Comparison of ENCODE assay signal across 11 cellular contexts in genomic region chr2:68772109-68772508, GRCh38. TPM values are rescaled to one million over a fixed set of nuclear protein-coding genes. Genes with fewer than 3 reads are reported as not detected.
A peak's percentile ranks its signal among the peaks of the same experiment; 100 is the strongest.
DNase-seq lines count a peak whose midpoint lies in the region; ATAC-seq and TF ChIP-seq lines count a peak whose summit lies in the region.
"Had no signal": no experiment of that assay in that cellular context is flagged by ENCODE, and none has a peak within 500 bp of the region (broad histone marks: within the 10 kb centered on the region; RNA-seq: fewer than 3 reads in every experiment).

No MANE protein-coding gene starts in this region.

- H3K4me1 Mint-ChIP-seq in CD4-positive, CD25-positive, alpha-beta regulatory T cell = peaks cover 54 to 98% (median 90%) of the 10 kb centered on the region in 4 donors

- H3K36me3 ChIP-seq in CD4-positive, CD25-positive, alpha-beta regulatory T cell (ENCODE audit: control insufficient read depth, insufficient read depth, low read length) = peaks cover 23% of the 10 kb centered on the region
- H3K36me3 ChIP-seq in neutrophil = peaks cover 8% of the 10 kb centered on the region
- H3K36me3 ChIP-seq: gastroesophageal sphincter had no signal

- H3K9me3 ChIP-seq in CD4-positive, CD25-positive, alpha-beta regulatory T cell (ENCODE audit: control insufficient read depth in 2 of 2, low read length in 2 of 2) = no peaks in the 10 kb centered on the region
- H3K9me3 ChIP-seq in neutrophil = no peaks in the 10 kb centered on the region
- H3K9me3 ChIP-seq: gastroesophageal sphincter had no signal

- TF ChIP-seq CTCF in HL-60 (IDR thresholded peaks at IDR 0.05; ENCODE audit: insufficient read depth, low read length) (no peak), neutrophil (IDR thresholded peaks at IDR 0.05) (no peak)

- peak overlapping the region; percentile 75 to 91 (median 90) for H3K4me3 Mint-ChIP-seq in CD4-positive, CD25-positive, alpha-beta regulatory T cell
- H3K4me3 Mint-ChIP-seq: endodermal cell had no signal

- peak overlapping the region; percentile 88 for H3K4me3 ChIP-seq in CD4-positive, CD25-positive, alpha-beta regulatory T cell (ENCODE audit: low read depth, low read length)
- H3K4me3 ChIP-seq in HL-60 (replicated peaks; ENCODE audit: insufficient read depth, low read length) (no peak overlapping the region), neutrophil (ENCODE audit: low read depth in 1 of 2, low read length in 1 of 2) (peak overlapping the region in 1 of 2 experiments; percentile 0)
- H3K4me3 ChIP-seq: gastroesophageal sphincter had no signal

- H3K9me3 Mint-ChIP-seq in CD4-positive, CD25-positive, alpha-beta regulatory T cell = peaks cover 0 to 2% (median 0%) of the 10 kb centered on the region in 7 donors
- no peaks in the 10 kb centered on the region for H3K9me3 Mint-ChIP-seq in activated naive CD4-positive, alpha-beta T cell treated with anti-CD3 and anti-CD28 coated beads, Interleukin-2, amount 50 U/mL, for 72 hours
- H3K9me3 Mint-ChIP-seq: endodermal cell had no signal

- H3K27me3 Mint-ChIP-seq in CD4-positive, CD25-positive, alpha-beta regulatory T cell = no peaks in the 10 kb centered on the region

- no peaks in the 10 kb centered on the region for H3K27me3 ChIP-seq in CD4-positive, CD25-positive, alpha-beta regulatory T cell (ENCODE audit: control insufficient read depth, insufficient read depth, low read length)
- H3K27me3 ChIP-seq in HL-60 (ENCODE audit: insufficient read depth, poor library complexity, severe bottlenecking) (no peaks in the 10 kb centered on the region), neutrophil (no peaks in the 10 kb centered on the region)
- H3K27me3 ChIP-seq: gastroesophageal sphincter had no signal

- DNase-seq in CD4-positive, CD25-positive, alpha-beta regulatory T cell = no peak
- peak in 1 of 2 experiments; percentile 38 for DNase-seq in HL-60 (ENCODE audit: low read depth in 1 of 2, low spot score in 1 of 2)
- DNase-seq in activated naive CD4-positive, alpha-beta T cell treated with anti-CD3 and anti-CD28 coated beads, Interleukin-2, amount 50 U/mL, for 72 hours (ENCODE audit: low spot score in 2 of 2) = no peak
- DNase-seq in NCI-H1092 treated with DMSO at 0.1 percent for 48 hours (lab: John Stamatoyannopoulos, UW) = no peak
- no peak for DNase-seq in hypothalamus (lab: John Stamatoyannopoulos, UW)
- DNase-seq: endodermal cell, H7, PC-3 had no signal

- peaks cover 100% of the 10 kb centered on the region for H3K4me1 ChIP-seq in CD4-positive, CD25-positive, alpha-beta regulatory T cell (ENCODE audit: control insufficient read depth, insufficient read depth, low read length, poor library complexity, severe bottlenecking)
- peaks cover 83 to 96% of the 10 kb centered on the region in 2 experiments for H3K4me1 ChIP-seq in neutrophil (ENCODE audit: control insufficient read depth in 1 of 2, insufficient read depth in 1 of 2, low read depth in 1 of 2, low read length in 1 of 2)

- no peak for ATAC-seq in CD4-positive, CD25-positive, alpha-beta regulatory T cell (ENCODE audit: low read depth in 2 of 2)
- ATAC-seq in activated naive CD4-positive, alpha-beta T cell treated with anti-CD3 and anti-CD28 coated beads, Interleukin-2, amount 50 U/mL, for 72 hours = no peak
- no peak for ATAC-seq in GM19452 (IDR thresholded peaks at IDR 0.05; ENCODE audit: unreplicated experiment)
- ATAC-seq: gastroesophageal sphincter, PC-3 had no signal

- H3K36me3 Mint-ChIP-seq in CD4-positive, CD25-positive, alpha-beta regulatory T cell = peaks cover 46% of the 10 kb centered on the region
- peaks cover 25 to 29% of the 10 kb centered on the region in 2 donors for H3K36me3 Mint-ChIP-seq in activated naive CD4-positive, alpha-beta T cell treated with anti-CD3 and anti-CD28 coated beads, Interleukin-2, amount 50 U/mL, for 72 hours

- H3K27ac Mint-ChIP-seq in CD4-positive, CD25-positive, alpha-beta regulatory T cell = peak overlapping the region; percentile 94 to 99 (median 99)
- H3K27ac Mint-ChIP-seq in activated naive CD4-positive, alpha-beta T cell treated with anti-CD3 and anti-CD28 coated beads, Interleukin-2, amount 50 U/mL, for 72 hours = peak overlapping the region; percentile 95
- H3K27ac Mint-ChIP-seq: endodermal cell had no signal

- H3K27ac ChIP-seq in CD4-positive, CD25-positive, alpha-beta regulatory T cell (ENCODE audit: insufficient read depth, low read length, poor library complexity, severe bottlenecking) = peak overlapping the region; percentile 95
- H3K27ac ChIP-seq in HL-60 (replicated peaks) = peak overlapping the region; percentile 87
- H3K27ac ChIP-seq in neutrophil = peak overlapping the region; percentile 99

RNA-seq across cellular contexts. Expression of gene ARHGAP25, which starts 37.5 kb away (rescaled TPM):
- 142 TPM for total RNA-seq in CD4-positive, CD25-positive, alpha-beta regulatory T cell
- polyA plus RNA-seq in CD4-positive, CD25-positive, alpha-beta regulatory T cell = 100 to 1,000 TPM in 3 of 4 donors, 10 to 100 TPM in 1; 97.8 to 148 (median 124) TPM
- 10 to 100 TPM; 37.7 to 43.0 TPM for total RNA-seq in activated naive CD4-positive, alpha-beta T cell treated with anti-CD3 and anti-CD28 coated beads, Interleukin-2, amount 50 U/mL, for 72 hours
- total RNA-seq: PC-3 had no signal
